8 cellular contexts compared by ENCODE assay signal in genomic region chr7:158695726-158696452, GRCh38. TPM values are rescaled to one million over a fixed set of nuclear protein-coding genes. Genes with fewer than 3 reads are reported as not detected.
DNase-seq lines count a peak whose midpoint lies in the region; ATAC-seq lines count a peak whose summit lies in the region.

No MANE protein-coding gene starts in this region.

- in situ Hi-C loops in Caki2 (cut with HindIII; ENCODE audit: low pct_unique_long_range_greater_than_20kb, low sequenced_read_pairs) = no loop called here
- in situ Hi-C loops in T47D (cut with HindIII; ENCODE audit: low pct_unique_long_range_greater_than_20kb, low sequenced_read_pairs) = no loop called here

- no peaks in the 10 kb centered on the region for H3K9me3 Mint-ChIP-seq in stimulated activated effector memory CD8-positive, alpha-beta T cell treated with anti-CD3 and anti-CD28 coated beads, Interleukin-12 subunit alpha, Interleukin-12 subunit beta, amount 100 ng/mL, for 72 hours

- DNase-seq in Caki2 (ENCODE audit: low read depth) (peak; percentile 28), SKM-1 (lab: John Stamatoyannopoulos, UW; ENCODE audit: unreplicated experiment) (peak; percentile 78), T47D (ENCODE audit: low read depth in 1 of 2, low spot score in 1 of 2) (peak; percentile 28 to 85), inferior parietal cortex (ENCODE audit: extremely low spot score) (peak; percentile 77), NK-92 (lab: John Stamatoyannopoulos, UW; ENCODE audit: unreplicated experiment) (no peak)
- no peak for DNase-seq in stimulated activated effector memory CD8-positive, alpha-beta T cell treated with anti-CD3 and anti-CD28 coated beads, Interleukin-12 subunit alpha, Interleukin-12 subunit beta, amount 100 ng/mL, for 72 hours (ENCODE audit: low spot score in 2 of 2)

- peaks cover 87% of the 10 kb centered on the region for H3K36me3 Mint-ChIP-seq in stimulated activated effector memory CD8-positive, alpha-beta T cell treated with anti-CD3 and anti-CD28 coated beads, Interleukin-12 subunit alpha, Interleukin-12 subunit beta, amount 100 ng/mL, for 72 hours

- ATAC-seq in GM18907 (IDR thresholded peaks at IDR 0.05; ENCODE audit: unreplicated experiment) (peak; percentile 86), HG03354 (IDR thresholded peaks at IDR 0.05; ENCODE audit: poor library complexity, severe bottlenecking, unreplicated experiment) (peak; percentile 82)
- peak; percentile 79 for ATAC-seq in stimulated activated effector memory CD8-positive, alpha-beta T cell treated with anti-CD3 and anti-CD28 coated beads, Interleukin-12 subunit alpha, Interleukin-12 subunit beta, amount 100 ng/mL, for 72 hours

- no peak overlapping the region for H3K4me3 Mint-ChIP-seq in stimulated activated effector memory CD8-positive, alpha-beta T cell treated with anti-CD3 and anti-CD28 coated beads, Interleukin-12 subunit alpha, Interleukin-12 subunit beta, amount 100 ng/mL, for 72 hours

- peak overlapping the region; percentile 33 for H3K27ac Mint-ChIP-seq in stimulated activated effector memory CD8-positive, alpha-beta T cell treated with anti-CD3 and anti-CD28 coated beads, Interleukin-12 subunit alpha, Interleukin-12 subunit beta, amount 100 ng/mL, for 72 hours

- H3K4me1 Mint-ChIP-seq in stimulated activated effector memory CD8-positive, alpha-beta T cell treated with anti-CD3 and anti-CD28 coated beads, Interleukin-12 subunit alpha, Interleukin-12 subunit beta, amount 100 ng/mL, for 72 hours = peaks cover 8% of the 10 kb centered on the region

RNA-seq across cellular contexts. Expression of gene NCAPG2, which starts 8.7 kb away (rescaled TPM):
- total RNA-seq in Caki2 (2014; rRNA removed; shearing (Covaris generic); ENCODE audit: low replicate concordance) = 15.7 and 28.8 TPM in 2 replicates

Comparison
In these comparisons a context has a peak if more than half of its experiments do, and no peak if none do; other contexts are left out.
1. DNase-seq: peak in Caki2 (single experiment), SKM-1 (single experiment), T47D (2 of 2) and inferior parietal cortex (single experiment); none in stimulated activated effector memory CD8-positive, alpha-beta T cell treated with anti-CD3 and anti-CD28 coated beads, Interleukin-12 subunit alpha, Interleukin-12 subunit beta, amount 100 ng/mL, for 72 hours (0 of 2) and NK-92 (single experiment).
2. Peak in every context shown above with its lines, with median percentiles within 50 percentile points of each other: ATAC-seq.